8 cellular contexts compared by ENCODE assay signal in the genomic region with DNA sequence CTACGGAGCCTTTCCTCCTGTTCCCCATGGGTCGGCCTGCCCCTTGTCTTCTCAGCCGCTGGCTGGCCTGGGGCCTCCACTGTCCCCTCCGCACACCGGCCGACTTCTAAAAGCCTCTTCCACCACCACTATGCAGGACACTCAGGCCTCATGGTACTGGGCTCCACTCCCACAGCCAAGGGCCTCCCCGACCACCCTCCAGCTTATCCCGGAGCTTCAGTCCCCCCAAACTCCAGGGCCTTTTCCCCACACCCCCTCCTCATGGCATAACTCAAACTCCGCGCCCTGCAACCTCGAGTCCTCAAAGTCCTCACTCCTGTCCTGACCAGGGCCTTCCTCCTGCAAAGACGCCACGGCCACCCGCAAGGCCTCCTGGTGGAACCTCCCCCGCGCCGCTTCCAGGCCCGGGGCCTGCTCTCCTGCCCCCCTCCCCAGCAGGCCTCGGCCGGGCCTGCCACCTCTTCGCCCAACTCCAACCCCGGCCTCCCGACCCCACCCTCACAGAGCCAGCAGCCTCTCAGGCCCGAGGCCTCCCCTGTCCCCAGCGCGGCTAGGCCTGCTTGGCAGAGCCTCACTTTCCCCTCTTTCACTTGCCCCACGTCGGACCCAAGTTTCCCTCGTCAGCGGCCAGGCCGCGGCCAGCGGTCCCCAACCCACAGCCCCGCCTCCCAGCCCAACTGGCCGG. TPM values are rescaled to one million over a fixed set of nuclear protein-coding genes. Genes with fewer than 3 reads are reported as not detected.
DNase-seq lines count a peak whose midpoint lies in the region; ATAC-seq and TF ChIP-seq lines count a peak whose summit lies in the region.

No MANE protein-coding gene starts in this region.

- H3K4me1 Mint-ChIP-seq in stimulated activated naive B cell treated with anti-CD40 and anti-IgM and Interleukin-4, amounts not matched to agents 10 μg/mL and 1 μg/mL and 100 μg/mL, for 72 hours: peaks cover 23 to 47% of the 10 kb centered on the region in 2 donors

- TF ChIP-seq CTCF in coronary artery (IDR thresholded peaks at IDR 0.05): no peak
- no peak for TF ChIP-seq CTCF in right lobe of liver (IDR thresholded peaks at IDR 0.05)

- WGBS in right lobe of liver (ENCODE audit: insufficient coverage, low coverage, low lambda C conversion rate, missing lambda C conversion rate): 1% methylated on average over 21 of the region's 35 CpGs

- ATAC-seq in GM21717 (IDR thresholded peaks at IDR 0.05; ENCODE audit: unreplicated experiment) (peak; percentile 3), right lobe of liver (peak; percentile 3 to 14 (median 6)), HG02678 (IDR thresholded peaks at IDR 0.05; ENCODE audit: unreplicated experiment) (no peak)
- peak; percentile 3 to 12 for ATAC-seq in stimulated activated naive B cell treated with anti-CD40 and anti-IgM and Interleukin-4, amounts not matched to agents 10 μg/mL and 1 μg/mL and 100 μg/mL, for 72 hours (replicated peaks)

- H3K9me3 ChIP-seq in SJSA1 (replicated peaks) (no peaks in the 10 kb centered on the region; the same call in 1 of the 2 replicates), right lobe of liver (no peaks in the 10 kb centered on the region)

- no peaks in the 10 kb centered on the region for H3K27me3 Mint-ChIP-seq in stimulated activated naive B cell treated with anti-CD40 and anti-IgM and Interleukin-4, amounts not matched to agents 10 μg/mL and 1 μg/mL and 100 μg/mL, for 72 hours

- H3K9me3 Mint-ChIP-seq in stimulated activated naive B cell treated with anti-CD40 and anti-IgM and Interleukin-4, amounts not matched to agents 10 μg/mL and 1 μg/mL and 100 μg/mL, for 72 hours: no peaks in the 10 kb centered on the region

- H3K4me3 Mint-ChIP-seq in stimulated activated naive B cell treated with anti-CD40 and anti-IgM and Interleukin-4, amounts not matched to agents 10 μg/mL and 1 μg/mL and 100 μg/mL, for 72 hours: peak overlapping the region; percentile 92 to 100

- H3K36me3 Mint-ChIP-seq in stimulated activated naive B cell treated with anti-CD40 and anti-IgM and Interleukin-4, amounts not matched to agents 10 μg/mL and 1 μg/mL and 100 μg/mL, for 72 hours: peaks cover 48 to 50% of the 10 kb centered on the region in 2 donors

- DNase-seq in AG20443 (ENCODE audit: low spot score): peak; percentile 56
- peak in 1 of 2 experiments; percentile 65 for DNase-seq in SJSA1 (ENCODE audit: low read depth in 1 of 2, low spot score in 2 of 2)
- DNase-seq in coronary artery (ENCODE audit: low spot score): peak; percentile 81
- DNase-seq in right lobe of liver: peak in 1 of 3 donors; percentile 69
- no peak for DNase-seq in stimulated activated naive B cell treated with anti-CD40 and anti-IgM and Interleukin-4, amounts not matched to agents 10 μg/mL and 1 μg/mL and 100 μg/mL, for 72 hours
- no peak for DNase-seq in NCI-H345 treated with DMSO at 0.1 percent for 48 hours (lab: John Stamatoyannopoulos, UW; ENCODE audit: unreplicated experiment)

- H3K36me3 ChIP-seq in SJSA1 (peaks cover 51% of the 10 kb centered on the region), right lobe of liver (peaks cover 0 to 15% (median 11%) of the 10 kb centered on the region in 4 donors)

- H3K27me3 ChIP-seq in SJSA1 (replicated peaks) (no peaks in the 10 kb centered on the region), right lobe of liver (no peaks in the 10 kb centered on the region)

- TF ChIP-seq POLR2A in right lobe of liver (IDR thresholded peaks at IDR 0.05): no peak

- H3K27ac Mint-ChIP-seq in stimulated activated naive B cell treated with anti-CD40 and anti-IgM and Interleukin-4, amounts not matched to agents 10 μg/mL and 1 μg/mL and 100 μg/mL, for 72 hours: peak overlapping the region; percentile 99

- intact Hi-C loops in right lobe of liver (cut with DNase I): no loop called here

- H3K4me1 ChIP-seq in SJSA1 (replicated peaks) (peaks cover 18% of the 10 kb centered on the region), right lobe of liver (peaks cover 0 to 20% (median 8%) of the 10 kb centered on the region in 4 donors)

- H3K27ac ChIP-seq in SJSA1 (peak overlapping the region; percentile 98), coronary artery (peak overlapping the region; percentile 89 to 99), right lobe of liver (peak overlapping the region; percentile 88 to 97 (median 91))

- H3K4me3 ChIP-seq in SJSA1 (peak overlapping the region; percentile 92), coronary artery (peak overlapping the region; percentile 97), right lobe of liver (peak overlapping the region; percentile 83 to 96 (median 86))

RNA-seq across cellular contexts. Expression of gene LRRC41, which starts 1.9 kb away (rescaled TPM):
- 62.7 and 94.1 TPM in 2 replicates for total RNA-seq in SJSA1 (2014; rRNA removed; shearing (Covaris generic))
- total RNA-seq in right lobe of liver: 10 to 100 TPM; 24.4 to 37.0 (median 29.0) TPM

RNA-seq across cellular contexts. Expression of gene UQCRH, which starts 1.9 kb away (rescaled TPM):
- total RNA-seq in SJSA1 (2014; rRNA removed; shearing (Covaris generic)): 525 and 817 TPM in 2 replicates
- 100 to 1,000 TPM in 2 of 6 experiments, 10 to 100 TPM in 4; 71.6 to 244 (median 90.4) TPM for total RNA-seq in right lobe of liver

RNA-seq across cellular contexts. Expression of gene NSUN4, which starts 39.1 kb away (rescaled TPM):
- total RNA-seq in SJSA1 (2014; rRNA removed; shearing (Covaris generic)): 14.0 and 14.9 TPM in 2 replicates
- 10 to 100 TPM in 5 of 6 experiments, 1 to 10 TPM in 1; 8.5 to 13.0 (median 12.2) TPM for total RNA-seq in right lobe of liver

RNA-seq across cellular contexts. Expression of gene RAD54L, which starts 54.0 kb away (rescaled TPM):
- total RNA-seq in SJSA1 (2014; rRNA removed; shearing (Covaris generic)): 10.3 and 10.4 TPM in 2 replicates
- total RNA-seq in right lobe of liver: 1 to 10 TPM in 1 of 6 experiments, under 1 TPM in 5; 0.27 to 2.5 (median 0.70) TPM

Comparison
In these comparisons a context has a peak if more than half of its experiments do, and no peak if none do; other contexts are left out.
1. DNase-seq: peak in AG20443 (single experiment) and coronary artery (single experiment); none in stimulated activated naive B cell treated with anti-CD40 and anti-IgM and Interleukin-4, amounts not matched to agents 10 μg/mL and 1 μg/mL and 100 μg/mL, for 72 hours (single experiment) and NCI-H345 treated with DMSO at 0.1 percent for 48 hours (single experiment).
2. Peak in every context shown above with its lines, with median percentiles within 50 percentile points of each other: H3K27ac ChIP-seq and H3K4me3 ChIP-seq.